Comparison of ENCODE assay signal across 1 cellular context in genomic region chr10:116978906-116979305, GRCh38.
TF ChIP-seq lines count a peak whose summit lies in the region.

No MANE protein-coding gene starts in this region.

TF ChIP-seq in GM23338, 12 proteins besides CTCF, POLR2A, EP300 and RAD21 (continued from another document):
- TF ChIP-seq NANOG (IDR thresholded peaks at IDR 0.05; ENCODE audit: borderline replicate concordance): no peak
- TF ChIP-seq EZH2 (IDR thresholded peaks at IDR 0.05; ENCODE audit: low read depth, unreplicated experiment): no peak
- TF ChIP-seq STAT1 (IDR thresholded peaks at IDR 0.05; ENCODE audit: unreplicated experiment): no peak
